Comparison of ENCODE assay signal across 8 cellular contexts in genomic region chr19:8423821-8424223, GRCh38. TPM values are rescaled to one million over a fixed set of nuclear protein-coding genes. Genes with fewer than 3 reads are reported as not detected.
DNase-seq lines count a peak whose midpoint lies in the region; ATAC-seq and TF ChIP-seq lines count a peak whose summit lies in the region.

No MANE protein-coding gene starts in this region.

- H3K4me1 ChIP-seq in left ventricle myocardium inferior: peaks cover 28% of the 10 kb centered on the region

- intact Hi-C loops in left ventricle myocardium inferior (cut with micrococcal nuclease): no loop called here
- intact Hi-C loops in sciatic nerve (cut with DNase I): no loop called here

- H3K27me3 ChIP-seq in AG04450 (ENCODE audit: control insufficient read depth, insufficient read depth, low read length) (no peaks in the 10 kb centered on the region), left ventricle myocardium inferior (ENCODE audit: low read depth) (no peaks in the 10 kb centered on the region)

- whole genome bisulfite sequencing in adipose tissue, 3 donors: 23 to 58% (median 24%) methylated on average over 9 of the region's 9 CpGs

- H3K4me3 ChIP-seq in AG04450 (ENCODE audit: low read depth, low read length) (no peak overlapping the region), left ventricle myocardium inferior (peak overlapping the region; percentile 44)

- H3K36me3 ChIP-seq in left ventricle myocardium inferior: peaks cover 45% of the 10 kb centered on the region

- peak; percentile 85 for DNase-seq in AG04450 (ENCODE audit: low read depth, low spot score)
- DNase-seq in HuH-7 (ENCODE audit: low spot score): peak; percentile 48
- peak; percentile 94 for DNase-seq in left ventricle myocardium inferior
- DNase-seq in sciatic nerve (ENCODE audit: low spot score): peak; percentile 96
- no peak for DNase-seq in NCI-H1105 (lab: John Stamatoyannopoulos, UW)
- no peak for DNase-seq in GM13977 (ENCODE audit: low spot score)

- H3K9me3 ChIP-seq in AG04450 (ENCODE audit: control insufficient read depth, insufficient read depth, low read length) (no peaks in the 10 kb centered on the region; the same call in 1 of the 2 replicates), left ventricle myocardium inferior (replicated peaks) (no peaks in the 10 kb centered on the region)

- no peak for TF ChIP-seq CTCF in AG04450 (IDR thresholded peaks at IDR 0.05; ENCODE audit: low read depth, low read length)
- no peak for TF ChIP-seq CTCF in left ventricle myocardium inferior (IDR thresholded peaks at IDR 0.05; ENCODE audit: borderline replicate concordance)
- TF ChIP-seq CTCF in GM13977 (IDR thresholded peaks at IDR 0.05; ENCODE audit: extremely low read depth, insufficient read depth, missing control alignments): no peak

- peak; percentile 99 for ATAC-seq in sciatic nerve
- ATAC-seq in HG03095 (IDR thresholded peaks at IDR 0.05; ENCODE audit: unreplicated experiment): no peak

- H3K27ac ChIP-seq in AG04450 (ENCODE audit: low read depth, low read length): no peak overlapping the region
- peak overlapping the region; percentile 61 for H3K27ac ChIP-seq in adipose tissue (ENCODE audit: low read depth, low read length)
- peak overlapping the region; percentile 95 for H3K27ac ChIP-seq in left ventricle myocardium inferior (replicated peaks)

- POLR2A ChIA-PET in AG04450 (lab: Yijun Ruan, JAX): interaction anchor here (0.6 to 1.8 kb wide), 16 partner anchors 10 to 1998 kb away, joined by 3 to 16 read pairs (median 6); partner anchors contain the start of genes ANGPTL4, HNRNPM, MARCHF2 and RAB11B

- in situ Hi-C loops in GM13977 (cut with MboI; ENCODE audit: low pct_unique_long_range_greater_than_20kb, low sequenced_read_pairs, unreplicated experiment): no loop called here

- CTCF ChIA-PET in AG04450 (lab: Charles Lee): interaction anchor here (0.5 to 2.2 kb wide), 6 partner anchors 11 to 624 kb away, joined by 4 to 13 read pairs (median 7); partner anchors contain the start of gene MARCHF2

RNA-seq across cellular contexts. Expression of gene MARCHF2, which starts 10.7 kb away (rescaled TPM):
- polyA plus RNA-seq in AG04450 (2011; rRNA removed): 14.7 and 20.0 TPM in 2 replicates
- polyA minus RNA-seq in AG04450 (2011; rRNA and poly(A)+ RNA removed): 14.4 and 16.5 TPM in 2 replicates
- polyA plus RNA-seq in adipose tissue: 10 to 100 TPM; 13.4 to 97.9 (median 58.4) TPM
- total RNA-seq in left ventricle myocardium inferior: 109 TPM
- 44.7 TPM for total RNA-seq in sciatic nerve

RNA-seq across cellular contexts. Expression of gene HNRNPM, which starts 21.0 kb away (rescaled TPM):
- polyA plus RNA-seq in AG04450 (2011; rRNA removed) (99.6 and 122 TPM in 2 replicates), adipose tissue (100 to 1,000 TPM in 2 of 3 donors, 10 to 100 TPM in 1; 83.6 to 182 (median 105) TPM)
- 51.2 and 60.4 TPM in 2 replicates for polyA minus RNA-seq in AG04450 (2011; rRNA and poly(A)+ RNA removed)
- total RNA-seq in left ventricle myocardium inferior (104 TPM), sciatic nerve (154 TPM)

RNA-seq across cellular contexts. Expression of gene RAB11B, which starts 33.7 kb away (rescaled TPM):
- polyA plus RNA-seq in AG04450 (2011; rRNA removed) (25.3 and 37.6 TPM in 2 replicates), adipose tissue (100 to 1,000 TPM in 1 of 3 donors, 10 to 100 TPM in 2; 80.4 to 105 (median 86.1) TPM)
- 18.3 and 22.0 TPM in 2 replicates for polyA minus RNA-seq in AG04450 (2011; rRNA and poly(A)+ RNA removed)
- total RNA-seq in left ventricle myocardium inferior (157 TPM), sciatic nerve (91.6 TPM)

RNA-seq across cellular contexts. Expression of gene ANGPTL4, which starts 59.9 kb away (rescaled TPM):
- 1.3 and 1.7 TPM in 2 replicates for polyA plus RNA-seq in AG04450 (2011; rRNA removed)
- 0.43 and 0.83 TPM in 2 replicates for polyA minus RNA-seq in AG04450 (2011; rRNA and poly(A)+ RNA removed)
- 100 to 1,000 TPM in 1 of 3 donors, 10 to 100 TPM in 2; 43.9 to 297 (median 47.8) TPM for polyA plus RNA-seq in adipose tissue
- total RNA-seq in left ventricle myocardium inferior: 8.4 TPM
- 9.2 TPM for total RNA-seq in sciatic nerve

Comparison
In these comparisons a context has a peak if more than half of its experiments do, and no peak if none do; other contexts are left out.
1. DNase-seq: peak in AG04450 (single experiment), HuH-7 (single experiment), left ventricle myocardium inferior (single experiment) and sciatic nerve (single experiment); none in NCI-H1105 (single experiment) and GM13977 (single experiment).